21 cellular contexts compared by ENCODE assay signal in the genomic region with DNA sequence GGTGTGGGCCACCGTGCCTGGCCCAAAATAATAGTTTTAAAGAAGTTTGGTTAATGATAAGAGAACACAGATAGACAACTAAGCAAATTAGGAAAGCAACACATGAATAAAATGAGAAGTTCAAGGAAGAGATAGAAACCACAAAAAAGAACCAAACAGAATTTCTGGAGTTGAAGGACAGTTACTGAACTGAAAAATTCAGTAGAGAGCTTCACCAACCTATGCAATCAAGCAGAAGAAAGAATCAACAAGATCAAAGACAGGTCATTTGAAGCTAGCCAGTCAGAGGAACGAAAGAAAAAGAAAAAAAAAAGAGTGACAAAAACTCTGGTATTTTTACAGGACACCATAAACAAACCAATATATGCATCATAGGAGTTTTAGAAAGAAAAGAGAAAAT. TPM values are rescaled to one million over a fixed set of nuclear protein-coding genes. Genes with fewer than 3 reads are reported as not detected.
DNase-seq lines count a peak whose midpoint lies in the region; ATAC-seq and TF ChIP-seq lines count a peak whose summit lies in the region.
"Had no signal": no experiment of that assay in that cellular context is flagged by ENCODE, and none has a peak within 500 bp of the region (broad histone marks: within the 10 kb centered on the region; RNA-seq: fewer than 3 reads in every experiment).

No MANE protein-coding gene starts in this region.

- no peaks in the 10 kb centered on the region for H3K79me2 ChIP-seq in PC-9 (ENCODE audit: low read depth)

- peak overlapping the region; percentile 41 for H3K27ac ChIP-seq in PC-9
- H3K27ac ChIP-seq: KMS-11 had no signal

- no peak overlapping the region for H2AFZ ChIP-seq in PC-9

- no peaks in the 10 kb centered on the region for H3K9me3 Mint-ChIP-seq in natural killer cell treated with Interleukin-12 subunit alpha and Interleukin-12 subunit beta and Interleukin-15 and Interleukin-18, amount 100 ng/mL, for 72 hours
- H3K9me3 Mint-ChIP-seq in natural killer cell, result peaks cover 0 to 4% of the 10 kb centered on the region in 2 donors
- peaks cover 3% of the 10 kb centered on the region for H3K9me3 Mint-ChIP-seq in Calu3 (ENCODE audit: low read depth, unreplicated experiment)
- no peaks in the 10 kb centered on the region for H3K9me3 Mint-ChIP-seq in osteocyte (ENCODE audit: unreplicated experiment)
- peaks cover 5 to 6% of the 10 kb centered on the region in 2 donors for H3K9me3 Mint-ChIP-seq in stimulated activated naive B cell treated with anti-CD40 and anti-IgM and Interleukin-4, amounts not matched to agents 10 μg/mL and 1 μg/mL and 100 μg/mL, for 72 hours

- TF ChIP-seq CTCF in natural killer cell (IDR thresholded peaks at IDR 0.05) (no peak), Calu3 (IDR thresholded peaks at IDR 0.05; ENCODE audit: unreplicated experiment) (no peak), PC-9 (conservative IDR thresholded peaks at IDR 0.05) (no peak), osteocyte (IDR thresholded peaks at IDR 0.05) (no peak)

- no peaks in the 10 kb centered on the region for H4K20me1 ChIP-seq in PC-9 (ENCODE audit: insufficient read depth)

- H3K36me3 Mint-ChIP-seq in natural killer cell treated with Interleukin-12 subunit alpha and Interleukin-12 subunit beta and Interleukin-15 and Interleukin-18, amount 100 ng/mL, for 72 hours, result no peaks in the 10 kb centered on the region
- H3K36me3 Mint-ChIP-seq in natural killer cell (no peaks in the 10 kb centered on the region), Calu3 (ENCODE audit: insufficient read depth, unreplicated experiment) (no peaks in the 10 kb centered on the region), osteocyte (ENCODE audit: unreplicated experiment) (no peaks in the 10 kb centered on the region)
- peaks cover 0 to 4% of the 10 kb centered on the region in 2 donors for H3K36me3 Mint-ChIP-seq in stimulated activated naive B cell treated with anti-CD40 and anti-IgM and Interleukin-4, amounts not matched to agents 10 μg/mL and 1 μg/mL and 100 μg/mL, for 72 hours
- H3K36me3 Mint-ChIP-seq: CD4-positive, CD25-positive, alpha-beta regulatory T cell had no signal

- H3K36me3 ChIP-seq in PC-9 (ENCODE audit: low read depth) (no peaks in the 10 kb centered on the region), H7 (replicated peaks; ENCODE audit: control insufficient read depth, insufficient read depth, low read length) (no peaks in the 10 kb centered on the region)
- H3K36me3 ChIP-seq: BE2C had no signal

- peaks cover 7 to 8% of the 10 kb centered on the region in 2 donors for H3K4me1 Mint-ChIP-seq in natural killer cell treated with Interleukin-12 subunit alpha and Interleukin-12 subunit beta and Interleukin-15 and Interleukin-18, amount 100 ng/mL, for 72 hours (ENCODE audit: low read depth in 2 of 2)
- H3K4me1 Mint-ChIP-seq in natural killer cell (no peaks in the 10 kb centered on the region), Calu3 (ENCODE audit: low read depth, unreplicated experiment) (peaks cover 26% of the 10 kb centered on the region), osteocyte (ENCODE audit: unreplicated experiment) (peaks cover 6% of the 10 kb centered on the region)
- peaks cover 3 to 5% of the 10 kb centered on the region in 2 donors for H3K4me1 Mint-ChIP-seq in stimulated activated naive B cell treated with anti-CD40 and anti-IgM and Interleukin-4, amounts not matched to agents 10 μg/mL and 1 μg/mL and 100 μg/mL, for 72 hours

- peaks cover 23% of the 10 kb centered on the region for H3K4me1 ChIP-seq in PC-9 (replicated peaks; ENCODE audit: insufficient read depth)
- H3K4me1 ChIP-seq: BE2C had no signal

- no peaks in the 10 kb centered on the region for H3K9me2 ChIP-seq in PC-9 (ENCODE audit: insufficient read depth)

- peaks cover 22% of the 10 kb centered on the region for H3F3A ChIP-seq in PC-9 (ENCODE audit: insufficient read depth, low read depth)

- CTCF ChIA-PET in Calu3 (lab: Charles Lee), result interaction anchor here (0.6 to 1.2 kb wide), 3 partner anchors 80 to 1407 kb away, joined by 3 to 5 read pairs (median 3); no protein-coding TSS in a partner anchor
- CTCF ChIA-PET in PC-9 (lab: Charles Lee), result no interaction called here

- no peaks in the 10 kb centered on the region for H3K9me3 ChIP-seq in PC-9 (ENCODE audit: insufficient read depth, low read depth)
- H3K9me3 ChIP-seq: BE2C, Caco-2 had no signal

- DNase-seq in natural killer cell treated with Interleukin-12 subunit alpha and Interleukin-12 subunit beta and Interleukin-15 and Interleukin-18, amount 100 ng/mL, for 72 hours (ENCODE audit: low spot score), result no peak
- no peak for DNase-seq in natural killer cell
- no peak for DNase-seq in Calu3
- DNase-seq in PC-9, result no peak
- no peak for DNase-seq in osteocyte (ENCODE audit: extremely low spot score, unreplicated experiment)
- no peak for DNase-seq in H7
- DNase-seq in stimulated activated naive B cell treated with anti-CD40 and anti-IgM and Interleukin-4, amounts not matched to agents 10 μg/mL and 1 μg/mL and 100 μg/mL, for 72 hours, result no peak
- DNase-seq in cerebellar cortex (ENCODE audit: low spot score), result no peak
- DNase-seq: 8988T; BE2C; C1 segment of cervical spinal cord; Caco-2; CD4-positive, CD25-positive, alpha-beta regulatory T cell; DMS53; DND-41; EL; HCEC 1CT had no signal

- H3K4me2 ChIP-seq in PC-9, result no peak overlapping the region
- H3K4me2 ChIP-seq: KMS-11 had no signal

- intact Hi-C loops in natural killer cell (cut with micrococcal nuclease), result no loop called here
- intact Hi-C loops in Calu3 (cut with micrococcal nuclease; ENCODE audit: unreplicated experiment), result no loop called here
- intact Hi-C loops in PC-9 (cut with micrococcal nuclease; ENCODE audit: unreplicated experiment), result no loop called here

- POLR2A ChIA-PET in PC-9 (lab: Charles Lee; ENCODE audit: unreplicated experiment), result interaction anchor here (0.6 kb wide), 1 partner anchor 144 kb away, joined by 8 read pairs; no protein-coding TSS in a partner anchor

- H3K27ac Mint-ChIP-seq in natural killer cell treated with Interleukin-12 subunit alpha and Interleukin-12 subunit beta and Interleukin-15 and Interleukin-18, amount 100 ng/mL, for 72 hours, result no peak overlapping the region
- no peak overlapping the region for H3K27ac Mint-ChIP-seq in natural killer cell
- peak overlapping the region; percentile 31 for H3K27ac Mint-ChIP-seq in Calu3 (ENCODE audit: unreplicated experiment)
- peak overlapping the region; percentile 3 for H3K27ac Mint-ChIP-seq in osteocyte (ENCODE audit: unreplicated experiment)
- H3K27ac Mint-ChIP-seq in stimulated activated naive B cell treated with anti-CD40 and anti-IgM and Interleukin-4, amounts not matched to agents 10 μg/mL and 1 μg/mL and 100 μg/mL, for 72 hours, result no peak overlapping the region
- H3K27ac Mint-ChIP-seq: CD4-positive, CD25-positive, alpha-beta regulatory T cell had no signal

- no TSS peak for BruUV-seq in Calu3 (replicated peaks; lab: Mats Ljungman, UMichigan)
- no TSS peak for BruUV-seq in PC-9 (replicated peaks; lab: Mats Ljungman, UMichigan)

- H3K4me3 ChIP-seq in PC-9, result no peak overlapping the region
- no peak overlapping the region for H3K4me3 ChIP-seq in H7 (ENCODE audit: insufficient read depth, low read depth, low read length)
- H3K4me3 ChIP-seq: GM12878 had no signal

- H3K4me3 Mint-ChIP-seq in natural killer cell treated with Interleukin-12 subunit alpha and Interleukin-12 subunit beta and Interleukin-15 and Interleukin-18, amount 100 ng/mL, for 72 hours, result peak overlapping the region; percentile 31
- H3K4me3 Mint-ChIP-seq in natural killer cell (no peak overlapping the region), Calu3 (ENCODE audit: low read depth, unreplicated experiment) (no peak overlapping the region), osteocyte (ENCODE audit: unreplicated experiment) (no peak overlapping the region)
- H3K4me3 Mint-ChIP-seq in stimulated activated naive B cell treated with anti-CD40 and anti-IgM and Interleukin-4, amounts not matched to agents 10 μg/mL and 1 μg/mL and 100 μg/mL, for 72 hours, result no peak overlapping the region
- H3K4me3 Mint-ChIP-seq: CD4-positive, CD25-positive, alpha-beta regulatory T cell had no signal

- H3K27me3 ChIP-seq in PC-9 (ENCODE audit: insufficient read depth, low read depth) (no peaks in the 10 kb centered on the region), H7 (ENCODE audit: control insufficient read depth, insufficient read depth, low read length) (no peaks in the 10 kb centered on the region)

- ATAC-seq in natural killer cell treated with Interleukin-12 subunit alpha and Interleukin-12 subunit beta and Interleukin-15 and Interleukin-18, amount 100 ng/mL, for 72 hours, result no peak
- no peak for ATAC-seq in natural killer cell
- no peak for ATAC-seq in stimulated activated naive B cell treated with anti-CD40 and anti-IgM and Interleukin-4, amounts not matched to agents 10 μg/mL and 1 μg/mL and 100 μg/mL, for 72 hours (replicated peaks)
- ATAC-seq: GM12878 had no signal

- H3K27me3 Mint-ChIP-seq in natural killer cell treated with Interleukin-12 subunit alpha and Interleukin-12 subunit beta and Interleukin-15 and Interleukin-18, amount 100 ng/mL, for 72 hours, result peaks cover 30 to 49% of the 10 kb centered on the region in 2 donors
- H3K27me3 Mint-ChIP-seq in natural killer cell (ENCODE audit: low read depth in 2 of 2), result peaks cover 41 to 49% of the 10 kb centered on the region in 2 donors
- peaks cover 25% of the 10 kb centered on the region for H3K27me3 Mint-ChIP-seq in Calu3 (ENCODE audit: unreplicated experiment)
- peaks cover 32% of the 10 kb centered on the region for H3K27me3 Mint-ChIP-seq in osteocyte (ENCODE audit: unreplicated experiment)
- H3K27me3 Mint-ChIP-seq in stimulated activated naive B cell treated with anti-CD40 and anti-IgM and Interleukin-4, amounts not matched to agents 10 μg/mL and 1 μg/mL and 100 μg/mL, for 72 hours, result peaks cover 9 to 12% of the 10 kb centered on the region in 2 donors

RNA-seq across cellular contexts. Expression of a gene that starts 15.4 kb away (rescaled TPM):
- total RNA-seq in natural killer cell treated with Interleukin-12 subunit alpha and Interleukin-12 subunit beta and Interleukin-15 and Interleukin-18, amount 100 ng/mL, for 72 hours, result not detected
- total RNA-seq in natural killer cell, result not detected
- not detected in 2 replicates for total RNA-seq in Calu3 (2022)
- total RNA-seq in PC-9 (2021), result 0.43 TPM in 1 of 2 replicates, not detected in the other
- not detected in 2 replicates for total RNA-seq in osteocyte
- total RNA-seq in H7 (2014; rRNA removed; shearing (Covaris generic)), result 0.10 TPM in 1 of 2 replicates, not detected in the other
- total RNA-seq: Caco-2; CD4-positive, CD25-positive, alpha-beta regulatory T cell; GM12878; H1 had no signal

RNA-seq across cellular contexts. Expression of a gene that starts 30.6 kb away (rescaled TPM):
- total RNA-seq in natural killer cell treated with Interleukin-12 subunit alpha and Interleukin-12 subunit beta and Interleukin-15 and Interleukin-18, amount 100 ng/mL, for 72 hours, result not detected
- total RNA-seq in natural killer cell, result not detected
- total RNA-seq in Calu3 (2022), result not detected in 2 replicates
- total RNA-seq in PC-9 (2021), result not detected in 2 replicates
- total RNA-seq in osteocyte, result not detected in 2 replicates
- not detected in 2 replicates for total RNA-seq in H7 (2014; rRNA removed; shearing (Covaris generic))
- total RNA-seq: Caco-2; CD4-positive, CD25-positive, alpha-beta regulatory T cell; G401; H1 had no signal

RNA-seq across cellular contexts. Expression of a gene that starts 45.3 kb away (rescaled TPM):
- total RNA-seq in natural killer cell treated with Interleukin-12 subunit alpha and Interleukin-12 subunit beta and Interleukin-15 and Interleukin-18, amount 100 ng/mL, for 72 hours, result under 1 TPM in 1 of 2 donors, not detected in 1; 0.22 TPM
- 1 to 10 TPM in 2 of 3 donors, under 1 TPM in 1; 0.28 to 1.4 (median 1.3) TPM for total RNA-seq in natural killer cell
- total RNA-seq in Calu3 (2022), result 0.28 and 0.61 TPM in 2 replicates
- total RNA-seq in PC-9 (2021), result 2.5 and 4.3 TPM in 2 replicates
- 0.50 and 0.83 TPM in 2 replicates for total RNA-seq in osteocyte
- total RNA-seq in H7 (2014; rRNA removed; shearing (Covaris generic)), result not detected in 2 replicates
- total RNA-seq: CD4-positive, CD25-positive, alpha-beta regulatory T cell; G401; H1 had no signal

RNA-seq across cellular contexts. Expression of a gene that starts 48.8 kb away (rescaled TPM):
- not detected for total RNA-seq in natural killer cell treated with Interleukin-12 subunit alpha and Interleukin-12 subunit beta and Interleukin-15 and Interleukin-18, amount 100 ng/mL, for 72 hours
- total RNA-seq in natural killer cell (not detected), Calu3 (2022) (not detected in 2 replicates), PC-9 (2021) (not detected in 2 replicates), osteocyte (not detected in 2 replicates)
- not detected in 2 replicates for total RNA-seq in H7 (2014; rRNA removed; shearing (Covaris generic))
- total RNA-seq: Caco-2; CD4-positive, CD25-positive, alpha-beta regulatory T cell; G401; GM12878; H1 had no signal

Comparison
In these comparisons a context has a peak if more than half of its experiments do, and no peak if none do; other contexts are left out.
1. H3K27ac Mint-ChIP-seq: peak in Calu3 (single experiment) and osteocyte (single experiment); none in natural killer cell treated with Interleukin-12 subunit alpha and Interleukin-12 subunit beta and Interleukin-15 and Interleukin-18, amount 100 ng/mL, for 72 hours (0 of 2), natural killer cell (0 of 2) and stimulated activated naive B cell treated with anti-CD40 and anti-IgM and Interleukin-4, amounts not matched to agents 10 μg/mL and 1 μg/mL and 100 μg/mL, for 72 hours (single experiment).